In the genomic region with DNA sequence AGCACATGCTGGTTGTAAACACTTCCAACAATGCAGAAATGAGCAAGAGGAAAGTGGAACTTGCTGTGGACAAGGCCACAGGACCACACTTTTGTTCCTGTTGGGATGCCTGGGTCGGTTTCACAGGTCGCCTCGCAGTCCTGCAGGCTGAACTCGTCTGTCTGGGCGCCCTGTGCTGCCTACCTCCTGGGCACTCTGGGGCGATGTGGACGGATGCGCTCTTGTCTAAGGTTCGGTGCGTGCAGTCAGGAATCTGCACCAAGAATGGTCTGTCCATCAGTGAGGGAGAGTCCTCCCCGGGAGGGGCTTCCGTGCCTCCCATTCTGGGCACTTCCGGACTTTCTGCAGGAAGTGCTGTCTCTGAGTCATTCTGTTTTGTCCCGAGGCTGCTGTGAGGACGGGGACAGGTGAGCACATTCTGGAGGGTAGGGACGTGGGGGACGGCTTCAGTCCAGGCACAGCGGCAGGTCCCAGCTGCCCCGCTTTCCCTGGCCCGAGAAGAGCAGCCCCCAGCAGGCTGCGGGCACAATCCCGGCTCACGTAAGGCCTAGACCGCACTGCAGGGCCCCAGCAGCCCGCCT, we compare ENCODE assay signal across 2 cellular contexts.
TF ChIP-seq lines count a peak whose summit lies in the region.

No MANE protein-coding gene starts in this region.

TF ChIP-seq in GM23338, 12 proteins besides CTCF, POLR2A, EP300 and RAD21 (continued from another document):
- no peak for TF ChIP-seq EZH2 (IDR thresholded peaks at IDR 0.05; ENCODE audit: low read depth, unreplicated experiment)
- TF ChIP-seq EZH2phosphoT487 (IDR thresholded peaks at IDR 0.05; ENCODE audit: unreplicated experiment) = no peak
- TF ChIP-seq CREB1 (CRISPR knock-in tag; IDR thresholded peaks at IDR 0.05; ENCODE audit: low read depth) = no peak
- no peak for TF ChIP-seq STAT1 (IDR thresholded peaks at IDR 0.05; ENCODE audit: unreplicated experiment)
- TF ChIP-seq, protein P1, sequence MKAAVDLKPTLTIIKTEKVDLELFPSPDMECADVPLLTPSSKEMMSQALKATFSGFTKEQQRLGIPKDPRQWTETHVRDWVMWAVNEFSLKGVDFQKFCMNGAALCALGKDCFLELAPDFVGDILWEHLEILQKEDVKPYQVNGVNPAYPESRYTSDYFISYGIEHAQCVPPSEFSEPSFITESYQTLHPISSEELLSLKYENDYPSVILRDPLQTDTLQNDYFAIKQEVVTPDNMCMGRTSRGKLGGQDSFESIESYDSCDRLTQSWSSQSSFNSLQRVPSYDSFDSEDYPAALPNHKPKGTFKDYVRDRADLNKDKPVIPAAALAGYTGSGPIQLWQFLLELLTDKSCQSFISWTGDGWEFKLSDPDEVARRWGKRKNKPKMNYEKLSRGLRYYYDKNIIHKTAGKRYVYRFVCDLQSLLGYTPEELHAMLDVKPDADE (IDR thresholded peaks at IDR 0.05) = no peak
- TF ChIP-seq, protein P2, sequence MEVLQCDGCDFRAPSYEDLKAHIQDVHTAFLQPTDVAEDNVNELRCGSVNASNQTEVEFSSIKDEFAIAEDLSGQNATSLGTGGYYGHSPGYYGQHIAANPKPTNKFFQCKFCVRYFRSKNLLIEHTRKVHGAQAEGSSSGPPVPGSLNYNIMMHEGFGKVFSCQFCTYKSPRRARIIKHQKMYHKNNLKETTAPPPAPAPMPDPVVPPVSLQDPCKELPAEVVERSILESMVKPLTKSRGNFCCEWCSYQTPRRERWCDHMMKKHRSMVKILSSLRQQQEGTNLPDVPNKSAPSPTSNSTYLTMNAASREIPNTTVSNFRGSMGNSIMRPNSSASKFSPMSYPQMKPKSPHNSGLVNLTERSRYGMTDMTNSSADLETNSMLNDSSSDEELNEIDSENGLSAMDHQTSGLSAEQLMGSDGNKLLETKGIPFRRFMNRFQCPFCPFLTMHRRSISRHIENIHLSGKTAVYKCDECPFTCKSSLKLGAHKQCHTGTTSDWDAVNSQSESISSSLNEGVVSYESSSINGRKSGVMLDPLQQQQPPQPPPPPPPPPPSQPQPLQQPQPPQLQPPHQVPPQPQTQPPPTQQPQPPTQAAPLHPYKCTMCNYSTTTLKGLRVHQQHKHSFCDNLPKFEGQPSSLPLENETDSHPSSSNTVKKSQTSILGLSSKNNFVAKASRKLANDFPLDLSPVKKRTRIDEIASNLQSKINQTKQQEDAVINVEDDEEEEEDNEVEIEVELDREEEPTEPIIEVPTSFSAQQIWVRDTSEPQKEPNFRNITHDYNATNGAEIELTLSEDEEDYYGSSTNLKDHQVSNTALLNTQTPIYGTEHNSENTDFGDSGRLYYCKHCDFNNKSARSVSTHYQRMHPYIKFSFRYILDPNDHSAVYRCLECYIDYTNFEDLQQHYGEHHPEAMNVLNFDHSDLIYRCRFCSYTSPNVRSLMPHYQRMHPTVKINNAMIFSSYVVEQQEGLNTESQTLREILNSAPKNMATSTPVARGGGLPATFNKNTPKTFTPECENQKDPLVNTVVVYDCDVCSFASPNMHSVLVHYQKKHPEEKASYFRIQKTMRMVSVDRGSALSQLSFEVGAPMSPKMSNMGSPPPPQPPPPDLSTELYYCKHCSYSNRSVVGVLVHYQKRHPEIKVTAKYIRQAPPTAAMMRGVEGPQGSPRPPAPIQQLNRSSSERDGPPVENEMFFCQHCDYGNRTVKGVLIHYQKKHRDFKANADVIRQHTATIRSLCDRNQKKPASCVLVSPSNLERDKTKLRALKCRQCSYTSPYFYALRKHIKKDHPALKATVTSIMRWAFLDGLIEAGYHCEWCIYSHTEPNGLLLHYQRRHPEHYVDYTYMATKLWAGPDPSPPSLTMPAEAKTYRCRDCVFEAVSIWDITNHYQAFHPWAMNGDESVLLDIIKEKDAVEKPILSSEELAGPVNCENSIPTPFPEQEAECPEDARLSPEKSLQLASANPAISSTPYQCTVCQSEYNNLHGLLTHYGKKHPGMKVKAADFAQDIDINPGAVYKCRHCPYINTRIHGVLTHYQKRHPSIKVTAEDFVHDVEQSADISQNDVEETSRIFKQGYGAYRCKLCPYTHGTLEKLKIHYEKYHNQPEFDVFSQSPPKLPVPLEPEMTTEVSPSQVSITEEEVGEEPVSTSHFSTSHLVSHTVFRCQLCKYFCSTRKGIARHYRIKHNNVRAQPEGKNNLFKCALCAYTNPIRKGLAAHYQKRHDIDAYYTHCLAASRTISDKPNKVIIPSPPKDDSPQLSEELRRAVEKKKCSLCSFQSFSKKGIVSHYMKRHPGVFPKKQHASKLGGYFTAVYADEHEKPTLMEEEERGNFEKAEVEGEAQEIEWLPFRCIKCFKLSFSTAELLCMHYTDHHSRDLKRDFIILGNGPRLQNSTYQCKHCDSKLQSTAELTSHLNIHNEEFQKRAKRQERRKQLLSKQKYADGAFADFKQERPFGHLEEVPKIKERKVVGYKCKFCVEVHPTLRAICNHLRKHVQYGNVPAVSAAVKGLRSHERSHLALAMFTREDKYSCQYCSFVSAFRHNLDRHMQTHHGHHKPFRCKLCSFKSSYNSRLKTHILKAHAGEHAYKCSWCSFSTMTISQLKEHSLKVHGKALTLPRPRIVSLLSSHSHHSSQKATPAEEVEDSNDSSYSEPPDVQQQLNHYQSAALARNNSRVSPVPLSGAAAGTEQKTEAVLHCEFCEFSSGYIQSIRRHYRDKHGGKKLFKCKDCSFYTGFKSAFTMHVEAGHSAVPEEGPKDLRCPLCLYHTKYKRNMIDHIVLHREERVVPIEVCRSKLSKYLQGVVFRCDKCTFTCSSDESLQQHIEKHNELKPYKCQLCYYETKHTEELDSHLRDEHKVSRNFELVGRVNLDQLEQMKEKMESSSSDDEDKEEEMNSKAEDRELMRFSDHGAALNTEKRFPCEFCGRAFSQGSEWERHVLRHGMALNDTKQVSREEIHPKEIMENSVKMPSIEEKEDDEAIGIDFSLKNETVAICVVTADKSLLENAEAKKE (CRISPR knock-in tag; IDR thresholded peaks at IDR 0.05) = no peak
- TF ChIP-seq, protein P3, sequence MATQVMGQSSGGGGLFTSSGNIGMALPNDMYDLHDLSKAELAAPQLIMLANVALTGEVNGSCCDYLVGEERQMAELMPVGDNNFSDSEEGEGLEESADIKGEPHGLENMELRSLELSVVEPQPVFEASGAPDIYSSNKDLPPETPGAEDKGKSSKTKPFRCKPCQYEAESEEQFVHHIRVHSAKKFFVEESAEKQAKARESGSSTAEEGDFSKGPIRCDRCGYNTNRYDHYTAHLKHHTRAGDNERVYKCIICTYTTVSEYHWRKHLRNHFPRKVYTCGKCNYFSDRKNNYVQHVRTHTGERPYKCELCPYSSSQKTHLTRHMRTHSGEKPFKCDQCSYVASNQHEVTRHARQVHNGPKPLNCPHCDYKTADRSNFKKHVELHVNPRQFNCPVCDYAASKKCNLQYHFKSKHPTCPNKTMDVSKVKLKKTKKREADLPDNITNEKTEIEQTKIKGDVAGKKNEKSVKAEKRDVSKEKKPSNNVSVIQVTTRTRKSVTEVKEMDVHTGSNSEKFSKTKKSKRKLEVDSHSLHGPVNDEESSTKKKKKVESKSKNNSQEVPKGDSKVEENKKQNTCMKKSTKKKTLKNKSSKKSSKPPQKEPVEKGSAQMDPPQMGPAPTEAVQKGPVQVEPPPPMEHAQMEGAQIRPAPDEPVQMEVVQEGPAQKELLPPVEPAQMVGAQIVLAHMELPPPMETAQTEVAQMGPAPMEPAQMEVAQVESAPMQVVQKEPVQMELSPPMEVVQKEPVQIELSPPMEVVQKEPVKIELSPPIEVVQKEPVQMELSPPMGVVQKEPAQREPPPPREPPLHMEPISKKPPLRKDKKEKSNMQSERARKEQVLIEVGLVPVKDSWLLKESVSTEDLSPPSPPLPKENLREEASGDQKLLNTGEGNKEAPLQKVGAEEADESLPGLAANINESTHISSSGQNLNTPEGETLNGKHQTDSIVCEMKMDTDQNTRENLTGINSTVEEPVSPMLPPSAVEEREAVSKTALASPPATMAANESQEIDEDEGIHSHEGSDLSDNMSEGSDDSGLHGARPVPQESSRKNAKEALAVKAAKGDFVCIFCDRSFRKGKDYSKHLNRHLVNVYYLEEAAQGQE (IDR thresholded peaks at IDR 0.05; ENCODE audit: unreplicated experiment) = no peak

TF ChIP-seq in K562, 482 proteins besides CTCF, POLR2A, EP300 and RAD21 (continued from another document):
- TF ChIP-seq, protein P4, sequence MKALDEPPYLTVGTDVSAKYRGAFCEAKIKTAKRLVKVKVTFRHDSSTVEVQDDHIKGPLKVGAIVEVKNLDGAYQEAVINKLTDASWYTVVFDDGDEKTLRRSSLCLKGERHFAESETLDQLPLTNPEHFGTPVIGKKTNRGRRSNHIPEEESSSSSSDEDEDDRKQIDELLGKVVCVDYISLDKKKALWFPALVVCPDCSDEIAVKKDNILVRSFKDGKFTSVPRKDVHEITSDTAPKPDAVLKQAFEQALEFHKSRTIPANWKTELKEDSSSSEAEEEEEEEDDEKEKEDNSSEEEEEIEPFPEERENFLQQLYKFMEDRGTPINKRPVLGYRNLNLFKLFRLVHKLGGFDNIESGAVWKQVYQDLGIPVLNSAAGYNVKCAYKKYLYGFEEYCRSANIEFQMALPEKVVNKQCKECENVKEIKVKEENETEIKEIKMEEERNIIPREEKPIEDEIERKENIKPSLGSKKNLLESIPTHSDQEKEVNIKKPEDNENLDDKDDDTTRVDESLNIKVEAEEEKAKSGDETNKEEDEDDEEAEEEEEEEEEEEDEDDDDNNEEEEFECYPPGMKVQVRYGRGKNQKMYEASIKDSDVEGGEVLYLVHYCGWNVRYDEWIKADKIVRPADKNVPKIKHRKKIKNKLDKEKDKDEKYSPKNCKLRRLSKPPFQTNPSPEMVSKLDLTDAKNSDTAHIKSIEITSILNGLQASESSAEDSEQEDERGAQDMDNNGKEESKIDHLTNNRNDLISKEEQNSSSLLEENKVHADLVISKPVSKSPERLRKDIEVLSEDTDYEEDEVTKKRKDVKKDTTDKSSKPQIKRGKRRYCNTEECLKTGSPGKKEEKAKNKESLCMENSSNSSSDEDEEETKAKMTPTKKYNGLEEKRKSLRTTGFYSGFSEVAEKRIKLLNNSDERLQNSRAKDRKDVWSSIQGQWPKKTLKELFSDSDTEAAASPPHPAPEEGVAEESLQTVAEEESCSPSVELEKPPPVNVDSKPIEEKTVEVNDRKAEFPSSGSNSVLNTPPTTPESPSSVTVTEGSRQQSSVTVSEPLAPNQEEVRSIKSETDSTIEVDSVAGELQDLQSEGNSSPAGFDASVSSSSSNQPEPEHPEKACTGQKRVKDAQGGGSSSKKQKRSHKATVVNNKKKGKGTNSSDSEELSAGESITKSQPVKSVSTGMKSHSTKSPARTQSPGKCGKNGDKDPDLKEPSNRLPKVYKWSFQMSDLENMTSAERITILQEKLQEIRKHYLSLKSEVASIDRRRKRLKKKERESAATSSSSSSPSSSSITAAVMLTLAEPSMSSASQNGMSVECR (CRISPR knock-in tag; IDR thresholded peaks at IDR 0.05) = no peak
- TF ChIP-seq ASH1L (IDR thresholded peaks at IDR 0.05; ENCODE audit: borderline replicate concordance, low read depth, partially characterized antibody) = no peak
- TF ChIP-seq DMBX1 (CRISPR knock-in tag; IDR thresholded peaks at IDR 0.05; ENCODE audit: borderline replicate concordance) = no peak
- no peak for TF ChIP-seq THRAP3 (IDR thresholded peaks at IDR 0.05; ENCODE audit: borderline replicate concordance)
- TF ChIP-seq PHF8 (IDR thresholded peaks at IDR 0.05; ENCODE audit: borderline replicate concordance, low read length) = peak; percentile 48; the same call in 1 of the 2 replicates
- TF ChIP-seq ZFX (CRISPR knock-in tag; IDR thresholded peaks at IDR 0.05) = peak; percentile 33; the same call in 1 of the 2 replicates
